In genomic region chr1:58446368-58446767, GRCh38 we compare ENCODE assay signal across 16 cellular contexts.
DNase-seq lines count a peak whose midpoint lies in the region; ATAC-seq and TF ChIP-seq lines count a peak whose summit lies in the region.
"Had no signal": no experiment of that assay in that cellular context is flagged by ENCODE, and none has a peak within 500 bp of the region (broad histone marks: within the 10 kb centered on the region; RNA-seq: fewer than 3 reads in every experiment).

No MANE protein-coding gene starts in this region.

- H3K4me1 ChIP-seq in adipocyte (ENCODE audit: control insufficient read depth, insufficient read depth, low read length) (peaks cover 10% of the 10 kb centered on the region), ovary (ENCODE audit: insufficient read depth) (no peaks in the 10 kb centered on the region)
- H3K4me1 ChIP-seq: Caco-2, SJSA1 had no signal

- intact Hi-C loops in left colon (cut with DNase I, micrococcal nuclease), result no loop called here
- intact Hi-C loops in ovary (cut with DNase I), result no loop called here
- intact Hi-C loops in activated naive CD4-positive, alpha-beta T cell treated with anti-CD3 and anti-CD28 coated beads for 36 hours (cut with micrococcal nuclease), result no loop called here

- CTCF ChIA-PET in activated naive CD4-positive, alpha-beta T cell treated with anti-CD3 and anti-CD28 coated beads for 36 hours (lab: Charles Lee), result no interaction called here

- no peak overlapping the region for H3K4me3 Mint-ChIP-seq in activated T-cell treated with anti-CD3 and anti-CD28 coated beads, Interleukin-2, amount 50 U/mL, for 4 hours
- H3K4me3 Mint-ChIP-seq in activated naive CD4-positive, alpha-beta T cell treated with anti-CD3 and anti-CD28 coated beads for 36 hours, result no peak overlapping the region
- H3K4me3 Mint-ChIP-seq: B cell; CD4-positive, CD25-positive, alpha-beta regulatory T cell; HFFc6 had no signal

- TF ChIP-seq CTCF in ovary (IDR thresholded peaks at IDR 0.05), result no peak

- DNase-seq in NCI-H2227 (lab: John Stamatoyannopoulos, UW; ENCODE audit: unreplicated experiment), result peak; percentile 80
- DNase-seq in adipocyte (ENCODE audit: low read depth), result peak; percentile 36
- DNase-seq in left colon, result no peak
- DNase-seq in ovary, result peak in 3 of 5 donors; percentile 13 to 56 (median 24)
- no peak for DNase-seq in activated CD4-positive, alpha-beta T cell treated with anti-CD3 and anti-CD28 coated beads, Interleukin-2, amount 50 U/mL, for 4 hours
- no peak for DNase-seq in activated T-cell treated with anti-CD3 and anti-CD28 coated beads, Interleukin-2, amount 50 U/mL, for 4 hours
- no peak for DNase-seq in activated naive CD4-positive, alpha-beta T cell treated with anti-CD3 and anti-CD28 coated beads for 36 hours
- DNase-seq: Caco-2; CD4-positive, CD25-positive, alpha-beta regulatory T cell; HFFc6; KG1; NCI-H146; NCI-H526 treated with DMSO at 0.1 percent for 48 hours had no signal

- TF ChIP-seq EP300 in ovary (IDR thresholded peaks at IDR 0.05), result no peak

- H3K4me3 ChIP-seq in adipocyte (ENCODE audit: low read length), result no peak overlapping the region
- no peak overlapping the region for H3K4me3 ChIP-seq in ovary
- H3K4me3 ChIP-seq: SJSA1 had no signal

- H3K27ac ChIP-seq in ovary, result no peak overlapping the region
- H3K27ac ChIP-seq: RWPE1, SJSA1 had no signal

- no peaks in the 10 kb centered on the region for H3K27me3 ChIP-seq in adipocyte (replicated peaks; ENCODE audit: control insufficient read depth, insufficient read depth, low read length)
- no peaks in the 10 kb centered on the region for H3K27me3 ChIP-seq in ovary
- H3K27me3 ChIP-seq: SJSA1 had no signal

- no peak overlapping the region for H3K27ac Mint-ChIP-seq in activated naive CD4-positive, alpha-beta T cell treated with anti-CD3 and anti-CD28 coated beads for 36 hours
- H3K27ac Mint-ChIP-seq: B cell; CD4-positive, CD25-positive, alpha-beta regulatory T cell; HFFc6 had no signal

- no peaks in the 10 kb centered on the region for H3K36me3 ChIP-seq in adipocyte (ENCODE audit: control insufficient read depth, insufficient read depth, low read length, severe bottlenecking)
- H3K36me3 ChIP-seq in ovary, result no peaks in the 10 kb centered on the region
- H3K36me3 ChIP-seq: SJSA1 had no signal

- TF ChIP-seq POLR2A in ovary (IDR thresholded peaks at IDR 0.05), result no peak

- no peak overlapping the region for H3K9ac ChIP-seq in adipocyte (ENCODE audit: low read length)

- H3K4me1 Mint-ChIP-seq in activated T-cell treated with anti-CD3 and anti-CD28 coated beads, Interleukin-2, amount 50 U/mL, for 4 hours (ENCODE audit: low read depth), result no peaks in the 10 kb centered on the region
- no peaks in the 10 kb centered on the region for H3K4me1 Mint-ChIP-seq in activated naive CD4-positive, alpha-beta T cell treated with anti-CD3 and anti-CD28 coated beads for 36 hours (ENCODE audit: low read depth)
- H3K4me1 Mint-ChIP-seq: B cell; CD4-positive, CD25-positive, alpha-beta regulatory T cell had no signal

- H3K9me3 Mint-ChIP-seq in activated T-cell treated with anti-CD3 and anti-CD28 coated beads, Interleukin-2, amount 50 U/mL, for 4 hours, result no peaks in the 10 kb centered on the region
- H3K9me3 Mint-ChIP-seq in activated naive CD4-positive, alpha-beta T cell treated with anti-CD3 and anti-CD28 coated beads for 36 hours, result no peaks in the 10 kb centered on the region
- H3K9me3 Mint-ChIP-seq: CD4-positive, CD25-positive, alpha-beta regulatory T cell; HFFc6 had no signal

- no peaks in the 10 kb centered on the region for H3K9me3 ChIP-seq in adipocyte (ENCODE audit: control insufficient read depth, low read length)
- no peaks in the 10 kb centered on the region for H3K9me3 ChIP-seq in ovary
- H3K9me3 ChIP-seq: Caco-2, SJSA1 had no signal

- peaks cover 2% of the 10 kb centered on the region for H3K27me3 Mint-ChIP-seq in activated T-cell treated with anti-CD3 and anti-CD28 coated beads, Interleukin-2, amount 50 U/mL, for 4 hours (ENCODE audit: low read depth)
- H3K27me3 Mint-ChIP-seq in activated naive CD4-positive, alpha-beta T cell treated with anti-CD3 and anti-CD28 coated beads for 36 hours (ENCODE audit: low read depth), result no peaks in the 10 kb centered on the region
- H3K27me3 Mint-ChIP-seq: B cell; CD4-positive, CD25-positive, alpha-beta regulatory T cell had no signal

- H3K36me3 Mint-ChIP-seq in activated T-cell treated with anti-CD3 and anti-CD28 coated beads, Interleukin-2, amount 50 U/mL, for 4 hours (ENCODE audit: insufficient read depth), result peaks cover 2% of the 10 kb centered on the region
- H3K36me3 Mint-ChIP-seq in activated naive CD4-positive, alpha-beta T cell treated with anti-CD3 and anti-CD28 coated beads for 36 hours (ENCODE audit: low read depth), result peaks cover 2% of the 10 kb centered on the region
- H3K36me3 Mint-ChIP-seq: CD4-positive, CD25-positive, alpha-beta regulatory T cell had no signal

- ATAC-seq in left colon, result peak; percentile 25
- no peak for ATAC-seq in activated T-cell treated with anti-CD3 and anti-CD28 coated beads, Interleukin-2, amount 50 U/mL, for 4 hours

Comparison
In these comparisons a context has a peak if more than half of its experiments do, and no peak if none do; other contexts are left out.
1. DNase-seq: peak in NCI-H2227 (single experiment), adipocyte (single experiment) and ovary (3 of 5); none in left colon (0 of 2), activated CD4-positive, alpha-beta T cell treated with anti-CD3 and anti-CD28 coated beads, Interleukin-2, amount 50 U/mL, for 4 hours (0 of 2), activated T-cell treated with anti-CD3 and anti-CD28 coated beads, Interleukin-2, amount 50 U/mL, for 4 hours (single experiment) and activated naive CD4-positive, alpha-beta T cell treated with anti-CD3 and anti-CD28 coated beads for 36 hours (single experiment).